Comparison of ENCODE assay signal across 16 cellular contexts in genomic region chr19:4086336-4086953, GRCh38. TPM values are rescaled to one million over a fixed set of nuclear protein-coding genes. Genes with fewer than 3 reads are reported as not detected.
A peak's percentile ranks its signal among the peaks of the same experiment; 100 is the strongest.
DNase-seq lines count a peak whose midpoint lies in the region; ATAC-seq, FAIRE-seq and TF ChIP-seq lines count a peak whose summit lies in the region.
"Had no signal": no experiment of that assay in that cellular context is flagged by ENCODE, and none has a peak within 500 bp of the region (broad histone marks: within the 10 kb centered on the region; RNA-seq: fewer than 3 reads in every experiment).

No MANE protein-coding gene starts in this region.

- peak overlapping the region; percentile 14 for H3K27ac ChIP-seq in OCI-LY1 (ENCODE audit: low read depth, low read length, poor library complexity, severe bottlenecking)
- no peak overlapping the region for H3K27ac ChIP-seq in endothelial cell of umbilical vein (ENCODE audit: insufficient read depth, low read depth, low read length)
- H3K27ac ChIP-seq: right atrium auricular region, vagina had no signal

- no peaks in the 10 kb centered on the region for H3K27me3 ChIP-seq in OCI-LY1 (ENCODE audit: insufficient read depth, low read length)
- H3K27me3 ChIP-seq in endothelial cell of umbilical vein (ENCODE audit: control insufficient read depth in 2 of 2, insufficient read depth in 2 of 2, low read length in 2 of 2) = no peaks in the 10 kb centered on the region
- H3K27me3 ChIP-seq: heart right ventricle, right atrium auricular region, vagina had no signal

- no peaks in the 10 kb centered on the region for H3K9me2 ChIP-seq in OCI-LY1 (ENCODE audit: low read depth, low read length)

- H3K4me2 ChIP-seq in OCI-LY1 (ENCODE audit: low read length) = no peak overlapping the region
- H3K4me2 ChIP-seq in endothelial cell of umbilical vein (ENCODE audit: insufficient read depth, low read length) = no peak overlapping the region
- H3K4me2 ChIP-seq: GM23338 had no signal

- H3K27me3 Mint-ChIP-seq in activated CD8-positive, alpha-beta memory T cell treated with anti-CD3 and anti-CD28 coated beads, Interleukin-2, amount 10 ng/mL, durations not matched to agents 7 days and 5 days = no peaks in the 10 kb centered on the region

- no peaks in the 10 kb centered on the region for H3K9me3 ChIP-seq in OCI-LY1 (ENCODE audit: low read length)
- no peaks in the 10 kb centered on the region for H3K9me3 ChIP-seq in endothelial cell of umbilical vein (replicated peaks; ENCODE audit: control insufficient read depth, insufficient read depth, low read length)
- H3K9me3 ChIP-seq: heart right ventricle, right atrium auricular region, vagina had no signal

- TF ChIP-seq POLR2A in endothelial cell of umbilical vein (IDR thresholded peaks at IDR 0.05; ENCODE audit: low read depth, low read length) = no peak

- peaks cover 6% of the 10 kb centered on the region for H3K36me3 Mint-ChIP-seq in activated CD8-positive, alpha-beta memory T cell treated with anti-CD3 and anti-CD28 coated beads, Interleukin-2, amount 10 ng/mL, durations not matched to agents 7 days and 5 days
- peaks cover 51% of the 10 kb centered on the region for H3K36me3 Mint-ChIP-seq in stimulated activated effector memory CD8-positive, alpha-beta T cell treated with anti-CD3 and anti-CD28 coated beads, Interleukin-12 subunit alpha, Interleukin-12 subunit beta, amount 100 ng/mL, for 72 hours

- H3K79me2 ChIP-seq in OCI-LY1 (ENCODE audit: insufficient read depth, low read length) (no peaks in the 10 kb centered on the region), endothelial cell of umbilical vein (ENCODE audit: control insufficient read depth, insufficient read depth, low read length) (no peaks in the 10 kb centered on the region)

- no peak for DNase-seq in activated CD8-positive, alpha-beta memory T cell treated with anti-CD3 and anti-CD28 coated beads, Interleukin-2, amount 10 ng/mL, durations not matched to agents 7 days and 5 days
- no peak for DNase-seq in activated CD8-positive, alpha-beta memory T cell treated with anti-CD3 and anti-CD28 coated beads for 24 hours
- DNase-seq in endothelial cell of umbilical vein (ENCODE audit: low read depth, low spot score) = no peak
- no peak for DNase-seq in stimulated activated effector memory CD8-positive, alpha-beta T cell treated with anti-CD3 and anti-CD28 coated beads, Interleukin-12 subunit alpha, Interleukin-12 subunit beta, amount 100 ng/mL, for 72 hours (ENCODE audit: low spot score in 2 of 2)
- no peak for DNase-seq in stimulated activated CD4-positive, alpha-beta T cell treated with anti-CD3 and anti-CD28 coated beads, Interleukin-2, amount 100 ng/mL, for 24 hours
- no peak for DNase-seq in medulla oblongata (ENCODE audit: extremely low spot score)
- DNase-seq in NCI-H146 treated with DMSO at 0.1 percent for 48 hours (lab: John Stamatoyannopoulos, UW; ENCODE audit: unreplicated experiment) = no peak
- DNase-seq: ACHN; amygdala; heart right ventricle; stimulated activated CD4-positive, alpha-beta T cell treated with anti-CD3 and anti-CD28 coated beads, Interleukin-4, amount 100 ng/mL, for 24 hours had no signal

- POLR2A ChIA-PET in endothelial cell of umbilical vein (lab: Charles Lee) = no interaction called here

- ATAC-seq in activated CD8-positive, alpha-beta memory T cell treated with anti-CD3 and anti-CD28 coated beads, Interleukin-2, amount 10 ng/mL, durations not matched to agents 7 days and 5 days = no peak
- ATAC-seq in stimulated activated effector memory CD8-positive, alpha-beta T cell treated with anti-CD3 and anti-CD28 coated beads, Interleukin-12 subunit alpha, Interleukin-12 subunit beta, amount 100 ng/mL, for 72 hours = no peak
- ATAC-seq: GM23338, heart right ventricle had no signal

- no peaks in the 10 kb centered on the region for H3K9me3 Mint-ChIP-seq in activated CD8-positive, alpha-beta memory T cell treated with anti-CD3 and anti-CD28 coated beads, Interleukin-2, amount 10 ng/mL, durations not matched to agents 7 days and 5 days (ENCODE audit: low read depth)
- H3K9me3 Mint-ChIP-seq in stimulated activated effector memory CD8-positive, alpha-beta T cell treated with anti-CD3 and anti-CD28 coated beads, Interleukin-12 subunit alpha, Interleukin-12 subunit beta, amount 100 ng/mL, for 72 hours = no peaks in the 10 kb centered on the region
- H3K9me3 Mint-ChIP-seq: GM23338 had no signal

- no peak overlapping the region for H3K9ac ChIP-seq in OCI-LY1 (ENCODE audit: low read length)
- no peak overlapping the region for H3K9ac ChIP-seq in endothelial cell of umbilical vein (replicated peaks; ENCODE audit: extremely low read depth, insufficient read depth, low read length)

- H3K4me1 ChIP-seq in OCI-LY1 (ENCODE audit: insufficient read depth, low read length, severe bottlenecking) (peaks cover 20% of the 10 kb centered on the region), endothelial cell of umbilical vein (ENCODE audit: control insufficient read depth, extremely low read depth, insufficient read depth, low read length) (no peaks in the 10 kb centered on the region)

- H2AFZ ChIP-seq in OCI-LY1 (ENCODE audit: low read length) (no peak overlapping the region), endothelial cell of umbilical vein (ENCODE audit: low read depth, low read length) (no peak overlapping the region)
- H2AFZ ChIP-seq: GM23338 had no signal

- TF ChIP-seq CTCF in OCI-LY1 (IDR thresholded peaks at IDR 0.05; ENCODE audit: low read length) (no peak), endothelial cell of umbilical vein (IDR thresholded peaks at IDR 0.05; ENCODE audit: extremely low read depth in 1 of 2, insufficient read depth in 1 of 2, low read depth in 1 of 2, low read length in 2 of 2) (no peak)

- H3K27ac Mint-ChIP-seq in activated CD8-positive, alpha-beta memory T cell treated with anti-CD3 and anti-CD28 coated beads, Interleukin-2, amount 10 ng/mL, durations not matched to agents 7 days and 5 days = peak overlapping the region; percentile 76
- H3K27ac Mint-ChIP-seq in stimulated activated effector memory CD8-positive, alpha-beta T cell treated with anti-CD3 and anti-CD28 coated beads, Interleukin-12 subunit alpha, Interleukin-12 subunit beta, amount 100 ng/mL, for 72 hours = peak overlapping the region; percentile 98
- H3K27ac Mint-ChIP-seq: GM23338 had no signal

- peaks cover 11% of the 10 kb centered on the region; the same call in 1 of the 2 replicates for H3K36me3 ChIP-seq in OCI-LY1 (ENCODE audit: insufficient read depth, low read length)
- H3K36me3 ChIP-seq in endothelial cell of umbilical vein (ENCODE audit: control insufficient read depth in 2 of 2, extremely low read depth in 1 of 2, insufficient read depth in 2 of 2, low read length in 2 of 2) = peaks cover 3 to 8% of the 10 kb centered on the region in 2 experiments

- BruUV-seq in endothelial cell of umbilical vein (replicated peaks; lab: Mats Ljungman, UMichigan) = TSS peak; percentile 14

- dilution Hi-C loops in endothelial cell of umbilical vein (cut with MboI; ENCODE audit: extremely low pct_ligation_motif_present, low sequenced_read_pairs) = no loop called here

- intact Hi-C loops in endothelial cell of umbilical vein (cut with micrococcal nuclease) = no loop called here

- H3K4me1 Mint-ChIP-seq in activated CD8-positive, alpha-beta memory T cell treated with anti-CD3 and anti-CD28 coated beads, Interleukin-2, amount 10 ng/mL, durations not matched to agents 7 days and 5 days = peaks cover 74% of the 10 kb centered on the region
- H3K4me1 Mint-ChIP-seq in stimulated activated effector memory CD8-positive, alpha-beta T cell treated with anti-CD3 and anti-CD28 coated beads, Interleukin-12 subunit alpha, Interleukin-12 subunit beta, amount 100 ng/mL, for 72 hours = peaks cover 60% of the 10 kb centered on the region
- H3K4me1 Mint-ChIP-seq: GM23338 had no signal

- H3K4me3 ChIP-seq in OCI-LY1 (ENCODE audit: low read depth, low read length, poor library complexity, severe bottlenecking) = no peak overlapping the region
- H3K4me3 ChIP-seq in endothelial cell of umbilical vein (replicated peaks in 1 of 3; ENCODE audit: insufficient read depth in 1 of 3, low read depth in 1 of 3, low read length in 3 of 3) = no peak overlapping the region
- H3K4me3 ChIP-seq: GM23338, heart right ventricle, right atrium auricular region, vagina had no signal

- no peaks in the 10 kb centered on the region for H3F3A ChIP-seq in OCI-LY1 (ENCODE audit: insufficient read depth, low read length)

- FAIRE-seq in endothelial cell of umbilical vein (lab: Jason Lieb, UNC) = no peak
- FAIRE-seq: colon had no signal

- H3K4me3 Mint-ChIP-seq in activated CD8-positive, alpha-beta memory T cell treated with anti-CD3 and anti-CD28 coated beads, Interleukin-2, amount 10 ng/mL, durations not matched to agents 7 days and 5 days = no peak overlapping the region
- H3K4me3 Mint-ChIP-seq in stimulated activated effector memory CD8-positive, alpha-beta T cell treated with anti-CD3 and anti-CD28 coated beads, Interleukin-12 subunit alpha, Interleukin-12 subunit beta, amount 100 ng/mL, for 72 hours = no peak overlapping the region
- H3K4me3 Mint-ChIP-seq: GM23338 had no signal

- H3K9me1 ChIP-seq in endothelial cell of umbilical vein (replicated peaks; ENCODE audit: control insufficient read depth, extremely low read depth, insufficient read depth, low read length) = no peaks in the 10 kb centered on the region

- H4K20me1 ChIP-seq in OCI-LY1 (ENCODE audit: insufficient read depth, low read length) (no peaks in the 10 kb centered on the region), endothelial cell of umbilical vein (replicated peaks; ENCODE audit: control insufficient read depth, extremely low read depth, insufficient read depth, low read length) (no peaks in the 10 kb centered on the region)

- CTCF ChIA-PET in activated CD8-positive, alpha-beta memory T cell treated with anti-CD3 and anti-CD28 coated beads, Interleukin-2, amount 10 ng/mL, durations not matched to agents 7 days and 5 days (lab: Charles Lee) = interaction anchor here (1.2 to 2.0 kb wide), 6 partner anchors 9 to 101 kb away, joined by 3 to 9 read pairs (median 4); partner anchors contain the start of gene EEF2
- CTCF ChIA-PET in endothelial cell of umbilical vein (lab: Charles Lee) = interaction anchor here (1.6 kb wide), 1 partner anchor 54 kb away, joined by 3 read pairs; no protein-coding TSS in a partner anchor

RNA-seq across cellular contexts. Expression of gene ZBTB7A, which starts 19.7 kb away (rescaled TPM):
- 10 to 100 TPM; 67.4 to 72.6 TPM for total RNA-seq in activated CD8-positive, alpha-beta memory T cell treated with anti-CD3 and anti-CD28 coated beads, Interleukin-2, amount 10 ng/mL, durations not matched to agents 7 days and 5 days
- total RNA-seq in endothelial cell of umbilical vein = 28.0 and 29.0 TPM in 2 replicates
- 8.2 and 10.8 TPM in 2 replicates for polyA plus RNA-seq in endothelial cell of umbilical vein
- polyA plus RNA-seq in endothelial cell of umbilical vein (2011; cell fraction: cytosol; rRNA removed) = 4.3 and 5.6 TPM in 2 replicates
- polyA plus RNA-seq in endothelial cell of umbilical vein (2011; cell fraction: nucleus; rRNA removed) = 9.1 and 9.6 TPM in 2 replicates
- 7.5 and 10.9 TPM in 2 replicates for polyA plus RNA-seq in endothelial cell of umbilical vein (2012)
- polyA minus RNA-seq in endothelial cell of umbilical vein = 8.1 and 8.8 TPM in 2 replicates
- polyA minus RNA-seq in endothelial cell of umbilical vein (2011; cell fraction: cytosol; rRNA and poly(A)+ RNA removed) = 21.4 TPM
- polyA minus RNA-seq in endothelial cell of umbilical vein (2011; cell fraction: nucleus; rRNA and poly(A)+ RNA removed) = 4.8 and 13.9 TPM in 2 replicates

RNA-seq across cellular contexts. Expression of gene MAP2K2, which starts 37.5 kb away (rescaled TPM):
- 100 to 1,000 TPM; 201 to 238 TPM for total RNA-seq in activated CD8-positive, alpha-beta memory T cell treated with anti-CD3 and anti-CD28 coated beads, Interleukin-2, amount 10 ng/mL, durations not matched to agents 7 days and 5 days
- total RNA-seq in endothelial cell of umbilical vein = 171 TPM in 2 replicates
- 126 and 161 TPM in 2 replicates for polyA plus RNA-seq in endothelial cell of umbilical vein
- polyA plus RNA-seq in endothelial cell of umbilical vein (2011; cell fraction: cytosol; rRNA removed) = 103 and 158 TPM in 2 replicates
- 89.6 and 103 TPM in 2 replicates for polyA plus RNA-seq in endothelial cell of umbilical vein (2011; cell fraction: nucleus; rRNA removed)
- polyA plus RNA-seq in endothelial cell of umbilical vein (2012) = 131 and 186 TPM in 2 replicates
- polyA minus RNA-seq in endothelial cell of umbilical vein = 58.9 and 75.0 TPM in 2 replicates
- 111 TPM for polyA minus RNA-seq in endothelial cell of umbilical vein (2011; cell fraction: cytosol; rRNA and poly(A)+ RNA removed)
- 29.1 and 43.7 TPM in 2 replicates for polyA minus RNA-seq in endothelial cell of umbilical vein (2011; cell fraction: nucleus; rRNA and poly(A)+ RNA removed)
